In genomic region chr6:42366999-42367352, GRCh38 we compare ENCODE assay signal across 13 cellular contexts.
DNase-seq lines count a peak whose midpoint lies in the region; ATAC-seq lines count a peak whose summit lies in the region.
"Had no signal": no experiment of that assay in that cellular context is flagged by ENCODE, and none has a peak within 500 bp of the region (broad histone marks: within the 10 kb centered on the region; RNA-seq: fewer than 3 reads in every experiment).

No MANE protein-coding gene starts in this region.

- no peak for DNase-seq in activated CD4-positive, alpha-beta T cell treated with anti-CD3 and anti-CD28 coated beads, Interleukin-2, amount 10 ng/mL, durations not matched to agents 24 days and 14 days
- DNase-seq in activated CD4-positive, alpha-beta T cell treated with anti-CD3 and anti-CD28 coated beads, Interleukin-2, amount 50 U/mL, for 48 hours: no peak
- no peak for DNase-seq in Karpas-422
- no peak for DNase-seq in effector memory CD4-positive, alpha-beta T cell
- DNase-seq in stimulated activated naive CD8-positive, alpha-beta T cell treated with anti-CD3 and anti-CD28 coated beads, Interleukin-15, amount 100 ng/mL, for 72 hours: peak in 1 of 2 donors; percentile 33
- no peak for DNase-seq in NCI-H345 (lab: John Stamatoyannopoulos, UW)
- no peak for DNase-seq in germinal center (ENCODE audit: low spot score)
- DNase-seq in HK-2 (ENCODE audit: unreplicated experiment): no peak
- DNase-seq: left cardiac atrium, NCI-H2081 had no signal

- H3K9ac ChIP-seq in Karpas-422 (ENCODE audit: low read length): peak overlapping the region; percentile 57

- peaks cover 20% of the 10 kb centered on the region for H3K36me3 ChIP-seq in Karpas-422 (ENCODE audit: insufficient read depth, low read length)
- peaks cover 4% of the 10 kb centered on the region for H3K36me3 ChIP-seq in effector memory CD4-positive, alpha-beta T cell (ENCODE audit: control insufficient read depth, insufficient read depth, low read length)
- H3K36me3 ChIP-seq: prostate gland had no signal

- ATAC-seq in stimulated activated naive CD8-positive, alpha-beta T cell treated with anti-CD3 and anti-CD28 coated beads, Interleukin-15, amount 100 ng/mL, for 72 hours: peak; percentile 37
- ATAC-seq: A549 had no signal

- peaks cover 69% of the 10 kb centered on the region for H3K4me1 Mint-ChIP-seq in activated CD4-positive, alpha-beta T cell treated with anti-CD3 and anti-CD28 coated beads, Interleukin-2, amount 10 ng/mL, durations not matched to agents 24 days and 14 days
- peaks cover 68% of the 10 kb centered on the region for H3K4me1 Mint-ChIP-seq in stimulated activated naive CD8-positive, alpha-beta T cell treated with anti-CD3 and anti-CD28 coated beads, Interleukin-15, amount 100 ng/mL, for 72 hours

- no peaks in the 10 kb centered on the region for H3K27me3 ChIP-seq in Karpas-422 (ENCODE audit: low read length)
- no peaks in the 10 kb centered on the region for H3K27me3 ChIP-seq in effector memory CD4-positive, alpha-beta T cell (replicated peaks; ENCODE audit: control insufficient read depth, insufficient read depth, low read length, poor library complexity, severe bottlenecking)

- H3K4me3 ChIP-seq in Karpas-422 (ENCODE audit: low read length): peak overlapping the region; percentile 27; the same call in 1 of the 2 replicates
- H3K4me3 ChIP-seq in effector memory CD4-positive, alpha-beta T cell (ENCODE audit: insufficient read depth, low read depth, low read length, poor library complexity, severe bottlenecking): peak overlapping the region; percentile 41
- H3K4me3 ChIP-seq: A549, prostate gland had no signal

- peak overlapping the region; percentile 89 for H3K27ac Mint-ChIP-seq in activated CD4-positive, alpha-beta T cell treated with anti-CD3 and anti-CD28 coated beads, Interleukin-2, amount 10 ng/mL, durations not matched to agents 24 days and 14 days
- H3K27ac Mint-ChIP-seq in stimulated activated naive CD8-positive, alpha-beta T cell treated with anti-CD3 and anti-CD28 coated beads, Interleukin-15, amount 100 ng/mL, for 72 hours: peak overlapping the region; percentile 94

- H3K9me3 Mint-ChIP-seq in activated CD4-positive, alpha-beta T cell treated with anti-CD3 and anti-CD28 coated beads, Interleukin-2, amount 10 ng/mL, durations not matched to agents 24 days and 14 days: no peaks in the 10 kb centered on the region
- H3K9me3 Mint-ChIP-seq in stimulated activated naive CD8-positive, alpha-beta T cell treated with anti-CD3 and anti-CD28 coated beads, Interleukin-15, amount 100 ng/mL, for 72 hours: no peaks in the 10 kb centered on the region
- H3K9me3 Mint-ChIP-seq: brain had no signal

- peak overlapping the region; percentile 60 for H3K4me2 ChIP-seq in Karpas-422 (ENCODE audit: low read depth, low read length, poor library complexity, severe bottlenecking)
- H3K4me2 ChIP-seq: A549 had no signal

- H3K27ac ChIP-seq in Karpas-422 (ENCODE audit: low read length): peak overlapping the region; percentile 75
- H3K27ac ChIP-seq in effector memory CD4-positive, alpha-beta T cell (ENCODE audit: insufficient read depth, low read length, poor library complexity, severe bottlenecking): peak overlapping the region; percentile 58
- H3K27ac ChIP-seq: A549 had no signal

- peak overlapping the region; percentile 72 for H3K4me3 Mint-ChIP-seq in activated CD4-positive, alpha-beta T cell treated with anti-CD3 and anti-CD28 coated beads, Interleukin-2, amount 10 ng/mL, durations not matched to agents 24 days and 14 days
- peak overlapping the region; percentile 79 to 85 for H3K4me3 Mint-ChIP-seq in stimulated activated naive CD8-positive, alpha-beta T cell treated with anti-CD3 and anti-CD28 coated beads, Interleukin-15, amount 100 ng/mL, for 72 hours
- H3K4me3 Mint-ChIP-seq: brain had no signal

- peaks cover 33% of the 10 kb centered on the region for H3K36me3 Mint-ChIP-seq in activated CD4-positive, alpha-beta T cell treated with anti-CD3 and anti-CD28 coated beads, Interleukin-2, amount 10 ng/mL, durations not matched to agents 24 days and 14 days (ENCODE audit: low read depth)

- no peaks in the 10 kb centered on the region for H3K27me3 Mint-ChIP-seq in activated CD4-positive, alpha-beta T cell treated with anti-CD3 and anti-CD28 coated beads, Interleukin-2, amount 10 ng/mL, durations not matched to agents 24 days and 14 days
- no peaks in the 10 kb centered on the region for H3K27me3 Mint-ChIP-seq in stimulated activated naive CD8-positive, alpha-beta T cell treated with anti-CD3 and anti-CD28 coated beads, Interleukin-15, amount 100 ng/mL, for 72 hours
- H3K27me3 Mint-ChIP-seq: brain had no signal

- no peaks in the 10 kb centered on the region for H4K20me1 ChIP-seq in Karpas-422 (ENCODE audit: insufficient read depth, low read depth, low read length)

- peaks cover 99% of the 10 kb centered on the region for H3K79me2 ChIP-seq in Karpas-422 (ENCODE audit: low read length)

- H2AFZ ChIP-seq in Karpas-422 (ENCODE audit: low read length): no peak overlapping the region

- no peaks in the 10 kb centered on the region for H3K9me3 ChIP-seq in Karpas-422 (ENCODE audit: low read length)
- H3K9me3 ChIP-seq in effector memory CD4-positive, alpha-beta T cell (ENCODE audit: control insufficient read depth, low read length): no peaks in the 10 kb centered on the region
- H3K9me3 ChIP-seq: A549, prostate gland had no signal

- peaks cover 38% of the 10 kb centered on the region for H3K4me1 ChIP-seq in Karpas-422 (ENCODE audit: low read length)
- peaks cover 32% of the 10 kb centered on the region for H3K4me1 ChIP-seq in effector memory CD4-positive, alpha-beta T cell (ENCODE audit: control insufficient read depth, insufficient read depth, low read length, poor library complexity, severe bottlenecking)
- H3K4me1 ChIP-seq: prostate gland had no signal

- H3K9me2 ChIP-seq in Karpas-422 (replicated peaks; ENCODE audit: insufficient read depth, low read length): no peaks in the 10 kb centered on the region

- intact Hi-C loops in activated CD4-positive, alpha-beta T cell treated with anti-CD3 and anti-CD28 coated beads, Interleukin-2, amount 10 ng/mL, durations not matched to agents 24 days and 14 days (cut with micrococcal nuclease): loop anchor here (5.0 kb wide), 1 partner anchor 155 kb away; no protein-coding TSS in a partner anchor
